ENCODE assay signal across 25 cellular contexts in the genomic region with DNA sequence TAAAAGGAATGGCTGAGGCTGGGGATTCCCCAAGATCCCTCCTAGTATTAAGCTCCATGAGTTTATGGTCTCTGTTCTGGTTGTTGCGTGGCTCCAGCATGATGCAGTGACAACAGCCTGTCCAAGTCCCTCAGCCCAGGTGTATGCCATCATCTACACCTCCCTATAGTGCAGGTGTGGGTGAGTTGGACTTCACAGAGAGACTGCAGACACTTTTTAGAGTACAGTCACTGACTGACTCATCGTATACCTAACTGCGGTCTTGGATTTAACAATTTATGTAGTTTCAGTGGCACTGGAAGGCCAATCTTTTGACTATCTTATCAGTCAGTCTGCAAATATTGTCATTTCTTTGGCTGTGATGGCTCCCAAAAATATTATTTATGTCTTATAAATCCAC.
A peak's percentile ranks its signal among the peaks of the same experiment; 100 is the strongest.
DNase-seq lines count a peak whose midpoint lies in the region; ATAC-seq and TF ChIP-seq lines count a peak whose summit lies in the region.
"Had no signal": no experiment of that assay in that cellular context is flagged by ENCODE, and none has a peak within 500 bp of the region (broad histone marks: within the 10 kb centered on the region; RNA-seq: fewer than 3 reads in every experiment).

No MANE protein-coding gene starts in this region.

- intact Hi-C loops in OCI-LY7 (cut with micrococcal nuclease; ENCODE audit: unreplicated experiment), result no loop called here

- ATAC-seq in RWPE2 (ENCODE audit: low read depth), result peak; percentile 95
- ATAC-seq: HepG2, K562 had no signal

- no peaks in the 10 kb centered on the region for H3K9me3 ChIP-seq in RWPE2 (ENCODE audit: severe bottlenecking)
- H3K9me3 ChIP-seq in osteoblast (ENCODE audit: low read depth, low read length), result no peaks in the 10 kb centered on the region
- H3K9me3 ChIP-seq in OCI-LY7 (ENCODE audit: low read length), result no peaks in the 10 kb centered on the region
- H3K9me3 ChIP-seq: BE2C, MG63, Peyer's patch, SK-N-SH had no signal

- no peaks in the 10 kb centered on the region for H3K9me2 ChIP-seq in OCI-LY7 (ENCODE audit: insufficient read depth, low read length)
- H3K9me2 ChIP-seq: SK-N-SH had no signal

- H3K79me2 ChIP-seq in osteoblast (ENCODE audit: insufficient read depth, low read length) (no peaks in the 10 kb centered on the region), OCI-LY7 (ENCODE audit: insufficient read depth, low read depth, low read length) (no peaks in the 10 kb centered on the region)

- no peak overlapping the region for H3K27ac ChIP-seq in RWPE2 (ENCODE audit: poor library complexity, severe bottlenecking)
- H3K27ac ChIP-seq in osteoblast (ENCODE audit: low read depth, low read length), result no peak overlapping the region
- H3K27ac ChIP-seq in OCI-LY7 (ENCODE audit: low read depth, low read length, poor library complexity, severe bottlenecking), result no peak overlapping the region
- H3K27ac ChIP-seq: 22Rv1, HL-60, Peyer's patch had no signal

- H3K36me3 ChIP-seq in RWPE2 (ENCODE audit: low read depth) (no peaks in the 10 kb centered on the region), osteoblast (ENCODE audit: insufficient read depth, low read length) (no peaks in the 10 kb centered on the region), OCI-LY7 (ENCODE audit: insufficient read depth, low read length) (no peaks in the 10 kb centered on the region)
- H3K36me3 ChIP-seq: BE2C, MG63, Peyer's patch had no signal

- CTCF ChIA-PET in OCI-LY7 (lab: Charles Lee; ENCODE audit: unreplicated experiment), result no interaction called here

- H4K20me1 ChIP-seq in osteoblast (ENCODE audit: insufficient read depth, low read length), result no peaks in the 10 kb centered on the region
- no peaks in the 10 kb centered on the region for H4K20me1 ChIP-seq in OCI-LY7 (ENCODE audit: insufficient read depth, low read length)

- no peaks in the 10 kb centered on the region for H3K27me3 ChIP-seq in RWPE2 (ENCODE audit: insufficient read depth, poor library complexity, severe bottlenecking)
- no peaks in the 10 kb centered on the region for H3K27me3 ChIP-seq in osteoblast (ENCODE audit: insufficient read depth, low read length)
- H3K27me3 ChIP-seq: BE2C, MG63, Peyer's patch had no signal

- H3K4me1 ChIP-seq in RWPE2 (ENCODE audit: insufficient read depth, poor library complexity, severe bottlenecking) (peaks cover 6% of the 10 kb centered on the region), osteoblast (ENCODE audit: insufficient read depth, low read length) (no peaks in the 10 kb centered on the region), OCI-LY7 (ENCODE audit: insufficient read depth, low read length, poor library complexity, severe bottlenecking) (no peaks in the 10 kb centered on the region)
- H3K4me1 ChIP-seq: BE2C, Peyer's patch had no signal

- no peak for TF ChIP-seq CTCF in RWPE2 (IDR thresholded peaks at IDR 0.05; ENCODE audit: poor library complexity, severe bottlenecking)
- TF ChIP-seq CTCF in fibroblast of mammary gland (conservative IDR thresholded peaks at IDR 0.05; ENCODE audit: control insufficient read depth, insufficient read depth, low read depth, low read length), result no peak
- no peak for TF ChIP-seq CTCF in osteoblast (IDR thresholded peaks at IDR 0.05; ENCODE audit: extremely low read depth, low read depth, low read length)
- TF ChIP-seq CTCF in foreskin fibroblast (IDR thresholded peaks at IDR 0.05; ENCODE audit: low read depth, low read length), result no peak
- no peak for TF ChIP-seq CTCF in OCI-LY7 (conservative IDR thresholded peaks at IDR 0.05; ENCODE audit: low read length)

- no peak overlapping the region for H3K4me2 ChIP-seq in osteoblast (ENCODE audit: insufficient read depth, low read length)
- H3K4me2 ChIP-seq in OCI-LY7 (ENCODE audit: low read length), result no peak overlapping the region
- H3K4me2 ChIP-seq: SK-N-SH had no signal

- DNase-seq in DMS53 (lab: John Stamatoyannopoulos, UW), result peak; percentile 17
- DNase-seq in DMS53 treated with DMSO at 0.1 percent for 48 hours (lab: John Stamatoyannopoulos, UW; ENCODE audit: unreplicated experiment), result no peak
- no peak for DNase-seq in RWPE2 (ENCODE audit: low spot score)
- DNase-seq in fibroblast of mammary gland (ENCODE audit: low read depth), result peak; percentile 7
- DNase-seq in osteoblast (ENCODE audit: insufficient read length, low spot score, missing footprints), result peak; percentile 8
- no peak for DNase-seq in foreskin fibroblast
- no peak for DNase-seq in H4 (ENCODE audit: low spot score)
- DNase-seq in OCI-LY7 (ENCODE audit: low spot score), result no peak
- DNase-seq: BE2C, DMS79, EL, GF-D8, Kasumi-1, MG63, NCI-H2029, NCI-H446 treated with DMSO at 0.1 percent for 48 hours, NCI-H526, NCI-H82, Peyer's patch, SK-N-SH, SW 1271 had no signal

- POLR2A ChIA-PET in OCI-LY7 (lab: Charles Lee), result no interaction called here

- no peak overlapping the region for H2AFZ ChIP-seq in osteoblast (ENCODE audit: low read length)
- H2AFZ ChIP-seq in OCI-LY7 (ENCODE audit: low read length), result no peak overlapping the region

- no TSS peak for BruUV-seq in OCI-LY7 (replicated peaks; lab: Mats Ljungman, UMichigan)

- H3K4me3 ChIP-seq in RWPE2 (ENCODE audit: severe bottlenecking) (no peak overlapping the region), fibroblast of mammary gland (ENCODE audit: control insufficient read depth, low read depth, low read length) (no peak overlapping the region), osteoblast (ENCODE audit: insufficient read depth, low read length) (no peak overlapping the region), foreskin fibroblast (ENCODE audit: low read depth in 1 of 2, low read length in 2 of 2) (no peak overlapping the region), OCI-LY7 (ENCODE audit: low read depth, low read length, poor library complexity, severe bottlenecking) (no peak overlapping the region)
- H3K4me3 ChIP-seq: K562, MG63, Peyer's patch had no signal

Comparison
In these comparisons a context has a peak if more than half of its experiments do, and no peak if none do; other contexts are left out.
1. DNase-seq: peak in DMS53 (single experiment), fibroblast of mammary gland (single experiment) and osteoblast (single experiment); none in DMS53 treated with DMSO at 0.1 percent for 48 hours (single experiment), RWPE2 (single experiment), foreskin fibroblast (0 of 2), H4 (single experiment) and OCI-LY7 (single experiment).